8 cellular contexts compared by ENCODE assay signal in genomic region chr12:110079477-110080400, GRCh38. TPM values are rescaled to one million over a fixed set of nuclear protein-coding genes. Genes with fewer than 3 reads are reported as not detected.
DNase-seq lines count a peak whose midpoint lies in the region; ATAC-seq and TF ChIP-seq lines count a peak whose summit lies in the region.

No MANE protein-coding gene starts in this region.

- TF ChIP-seq CTCF in type B pancreatic cell (conservative IDR thresholded peaks at IDR 0.05) (no peak), foreskin fibroblast (IDR thresholded peaks at IDR 0.05; ENCODE audit: low read depth, low read length) (no peak)

- ATAC-seq in GM21367 (IDR thresholded peaks at IDR 0.05; ENCODE audit: unreplicated experiment): peak; percentile 77

- H3K36me3 Mint-ChIP-seq in CD4-positive, alpha-beta memory T cell: no peaks in the 10 kb centered on the region
- peaks cover 1% of the 10 kb centered on the region for H3K36me3 Mint-ChIP-seq in IgD-negative memory B cell
- no peaks in the 10 kb centered on the region for H3K36me3 Mint-ChIP-seq in type B pancreatic cell

- no peaks in the 10 kb centered on the region for H3K9me3 ChIP-seq in CD4-positive, alpha-beta memory T cell (ENCODE audit: control insufficient read depth in 1 of 2, low read length in 2 of 2)
- no peaks in the 10 kb centered on the region for H3K9me3 ChIP-seq in effector memory CD4-positive, alpha-beta T cell (ENCODE audit: control insufficient read depth, low read length)

- peaks cover 25% of the 10 kb centered on the region for H3K4me1 ChIP-seq in CD4-positive, alpha-beta memory T cell (ENCODE audit: insufficient read depth, low read length)
- H3K4me1 ChIP-seq in effector memory CD4-positive, alpha-beta T cell (ENCODE audit: control insufficient read depth, insufficient read depth, low read length, poor library complexity, severe bottlenecking): peaks cover 8% of the 10 kb centered on the region

- intact Hi-C loops in CD4-positive, alpha-beta memory T cell (cut with micrococcal nuclease): loop anchor here (1.0 kb wide), 1 partner anchor 31 kb away; the partner anchor contains the start of gene C12orf76

- H3K4me1 Mint-ChIP-seq in CD4-positive, alpha-beta memory T cell: peaks cover 17 to 29% (median 20%) of the 10 kb centered on the region in 4 donors
- H3K4me1 Mint-ChIP-seq in IgD-negative memory B cell (peaks cover 9 to 13% (median 13%) of the 10 kb centered on the region in 3 donors), type B pancreatic cell (ENCODE audit: unreplicated experiment) (no peaks in the 10 kb centered on the region)

- DNase-seq in CD4-positive, alpha-beta memory T cell: peak; percentile 78 to 84 (median 80)
- DNase-seq in activated CD4-positive, alpha-beta T cell treated with anti-CD3 and anti-CD28 coated beads, Interleukin-2, amount 50 U/mL, for 1 hour: peak; percentile 66
- DNase-seq in effector memory CD4-positive, alpha-beta T cell: peak; percentile 51 to 70 (median 54)
- DNase-seq in nucleus accumbens (lab: John Stamatoyannopoulos, UW) (peak in 54 of 56 donors; percentile 8 to 93 (median 83)), type B pancreatic cell (ENCODE audit: extremely low spot score, unreplicated experiment) (no peak), foreskin fibroblast (no peak)

- H3K27ac ChIP-seq in CD4-positive, alpha-beta memory T cell (ENCODE audit: low read depth, low read length): peak overlapping the region; percentile 48
- H3K27ac ChIP-seq in effector memory CD4-positive, alpha-beta T cell (ENCODE audit: insufficient read depth, low read length, poor library complexity, severe bottlenecking): peak overlapping the region; percentile 62

- peaks cover 0 to 4% (median 0%) of the 10 kb centered on the region in 8 donors for H3K9me3 Mint-ChIP-seq in CD4-positive, alpha-beta memory T cell
- H3K9me3 Mint-ChIP-seq in IgD-negative memory B cell (peaks cover 1 to 3% (median 1%) of the 10 kb centered on the region in 3 donors), type B pancreatic cell (no peaks in the 10 kb centered on the region)

- no peaks in the 10 kb centered on the region for H3K36me3 ChIP-seq in CD4-positive, alpha-beta memory T cell (ENCODE audit: insufficient read depth, low read length)
- no peaks in the 10 kb centered on the region for H3K36me3 ChIP-seq in effector memory CD4-positive, alpha-beta T cell (ENCODE audit: control insufficient read depth, insufficient read depth, low read length)

- peak overlapping the region; percentile 30 to 64 for H3K4me3 ChIP-seq in CD4-positive, alpha-beta memory T cell (ENCODE audit: low read length in 2 of 2)
- H3K4me3 ChIP-seq in effector memory CD4-positive, alpha-beta T cell (ENCODE audit: insufficient read depth, low read depth, low read length, poor library complexity, severe bottlenecking): peak overlapping the region; percentile 42
- H3K4me3 ChIP-seq in foreskin fibroblast (ENCODE audit: low read depth in 1 of 2, low read length in 2 of 2): no peak overlapping the region

- H3K27ac Mint-ChIP-seq in CD4-positive, alpha-beta memory T cell: peak overlapping the region; percentile 90 to 100 (median 98)
- H3K27ac Mint-ChIP-seq in IgD-negative memory B cell (peak overlapping the region; percentile 49 to 99 (median 98)), type B pancreatic cell (peak overlapping the region; percentile 18)

- H3K27me3 Mint-ChIP-seq in CD4-positive, alpha-beta memory T cell: no peaks in the 10 kb centered on the region
- H3K27me3 Mint-ChIP-seq in IgD-negative memory B cell: no peaks in the 10 kb centered on the region
- H3K27me3 Mint-ChIP-seq in type B pancreatic cell: peaks cover 8% of the 10 kb centered on the region

- POLR2A ChIA-PET in CD4-positive, alpha-beta memory T cell (lab: Charles Lee; ENCODE audit: partially characterized antibody): interaction anchor here (0.8 to 2.2 kb wide), 14 partner anchors 9 to 389 kb away, joined by 3 to 10 read pairs (median 5); partner anchors contain the start of genes ANKRD13A, ATP2A2, FAM216A and GPN3

- CTCF ChIA-PET in CD4-positive, alpha-beta memory T cell (lab: Charles Lee; ENCODE audit: partially characterized antibody): interaction anchor here (1.0 to 1.9 kb wide), 4 partner anchors 11 to 191 kb away, joined by 3 to 5 read pairs (median 4); no protein-coding TSS in a partner anchor

- peak overlapping the region; percentile 84 to 95 (median 90) for H3K4me3 Mint-ChIP-seq in CD4-positive, alpha-beta memory T cell
- H3K4me3 Mint-ChIP-seq in IgD-negative memory B cell: peak overlapping the region; percentile 42 to 93 (median 88)
- no peak overlapping the region for H3K4me3 Mint-ChIP-seq in type B pancreatic cell

- no peaks in the 10 kb centered on the region for H3K27me3 ChIP-seq in CD4-positive, alpha-beta memory T cell (ENCODE audit: insufficient read depth, low read length)
- no peaks in the 10 kb centered on the region for H3K27me3 ChIP-seq in effector memory CD4-positive, alpha-beta T cell (replicated peaks; ENCODE audit: control insufficient read depth, insufficient read depth, low read length, poor library complexity, severe bottlenecking)

RNA-seq across cellular contexts. Expression of gene C12orf76, which starts 31.4 kb away (rescaled TPM):
- total RNA-seq in CD4-positive, alpha-beta memory T cell: 10 to 100 TPM; 26.4 to 33.5 TPM
- 10 to 100 TPM; 16.4 to 17.5 TPM for polyA plus RNA-seq in CD4-positive, alpha-beta memory T cell
- polyA plus RNA-seq in IgD-negative memory B cell: 14.1 TPM
- total RNA-seq in type B pancreatic cell (ENCODE audit: low replicate concordance): 20.8 and 21.4 TPM in 2 replicates

RNA-seq across cellular contexts. Expression of gene IFT81, which starts 44.4 kb away (rescaled TPM):
- total RNA-seq in CD4-positive, alpha-beta memory T cell: 1 to 10 TPM; 1.1 to 1.3 TPM
- 1 to 10 TPM in 1 of 2 donors, under 1 TPM in 1; 0.57 to 1.2 TPM for polyA plus RNA-seq in CD4-positive, alpha-beta memory T cell
- polyA plus RNA-seq in IgD-negative memory B cell: 1.5 TPM
- total RNA-seq in type B pancreatic cell (ENCODE audit: low replicate concordance): 12.6 and 33.8 TPM in 2 replicates

Comparison
In these comparisons a context has a peak if more than half of its experiments do, and no peak if none do; other contexts are left out.
1. DNase-seq: peak in CD4-positive, alpha-beta memory T cell (5 of 5), activated CD4-positive, alpha-beta T cell treated with anti-CD3 and anti-CD28 coated beads, Interleukin-2, amount 50 U/mL, for 1 hour (single experiment), effector memory CD4-positive, alpha-beta T cell (3 of 3) and nucleus accumbens (54 of 56); none in type B pancreatic cell (single experiment) and foreskin fibroblast (0 of 2).
2. H3K4me3 ChIP-seq: peak in CD4-positive, alpha-beta memory T cell (2 of 2) and effector memory CD4-positive, alpha-beta T cell (single experiment); none in foreskin fibroblast (0 of 2).
3. H3K27ac Mint-ChIP-seq: peak in every context shown above with its lines; median percentile 98 in CD4-positive, alpha-beta memory T cell; 98 in IgD-negative memory B cell; 18 in type B pancreatic cell.